Comparison of ENCODE assay signal across 11 cellular contexts in the genomic region with DNA sequence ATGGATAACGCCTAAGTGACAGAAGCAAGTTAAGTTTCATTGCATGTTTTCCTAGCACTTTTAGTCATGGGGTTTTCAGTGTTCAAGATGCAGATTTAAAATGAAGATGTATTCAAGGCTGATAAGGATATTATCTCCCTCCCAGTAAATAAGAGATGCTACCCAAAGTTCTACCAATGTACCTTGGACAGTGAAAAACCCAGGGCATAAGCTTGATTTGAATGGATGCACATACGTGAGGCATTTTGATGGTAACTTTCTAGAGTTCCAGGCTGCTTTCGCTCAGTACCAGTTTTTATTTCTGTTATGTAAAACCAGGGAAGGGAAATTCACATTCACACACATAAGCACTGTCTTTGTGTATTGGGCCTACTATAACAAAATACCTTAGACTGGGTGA.
"Had no signal": no experiment of that assay in that cellular context is flagged by ENCODE, and none has a peak within 500 bp of the region (broad histone marks: within the 10 kb centered on the region; RNA-seq: fewer than 3 reads in every experiment).

No MANE protein-coding gene starts in this region.

- H3K27me3 Mint-ChIP-seq: progenitor cell of endocrine pancreas; stimulated activated naive CD8-positive, alpha-beta T cell treated with anti-CD3 and anti-CD28 coated beads, Interleukin-15, amount 100 ng/mL, for 72 hours had no signal

- H3K27ac Mint-ChIP-seq: progenitor cell of endocrine pancreas; stimulated activated naive CD8-positive, alpha-beta T cell treated with anti-CD3 and anti-CD28 coated beads, Interleukin-15, amount 100 ng/mL, for 72 hours had no signal

- H3K4me3 Mint-ChIP-seq: immature natural killer cell; stimulated activated naive CD8-positive, alpha-beta T cell treated with anti-CD3 and anti-CD28 coated beads, Interleukin-15, amount 100 ng/mL, for 72 hours had no signal

- H3K27ac ChIP-seq: neutrophil, right lobe of liver, thoracic aorta had no signal

- H3K27me3 ChIP-seq: neutrophil, right lobe of liver had no signal

- H3K36me3 ChIP-seq: neutrophil, right lobe of liver had no signal

- DNase-seq: activated CD4-positive, alpha-beta T cell treated with anti-CD3 and anti-CD28 coated beads for 4 hours; amygdala; erythroblast; immature natural killer cell; right lobe of liver; stimulated activated naive CD8-positive, alpha-beta T cell treated with anti-CD3 and anti-CD28 coated beads, Interleukin-15, amount 100 ng/mL, for 72 hours; T-helper 1 cell had no signal

- H3K9me3 Mint-ChIP-seq: activated naive CD4-positive, alpha-beta T cell treated with anti-CD3 and anti-CD28 coated beads, Interleukin-2, amount 50 U/mL, for 72 hours; immature natural killer cell; stimulated activated naive CD8-positive, alpha-beta T cell treated with anti-CD3 and anti-CD28 coated beads, Interleukin-15, amount 100 ng/mL, for 72 hours had no signal

- H3K4me1 ChIP-seq: right lobe of liver had no signal

- ATAC-seq: activated naive CD4-positive, alpha-beta T cell treated with anti-CD3 and anti-CD28 coated beads, Interleukin-2, amount 50 U/mL, for 72 hours; right lobe of liver; stimulated activated naive CD8-positive, alpha-beta T cell treated with anti-CD3 and anti-CD28 coated beads, Interleukin-15, amount 100 ng/mL, for 72 hours had no signal

- H3K9me3 ChIP-seq: neutrophil, right lobe of liver, thoracic aorta had no signal

- H3K4me3 ChIP-seq: right lobe of liver, thoracic aorta had no signal
